In genomic region chr2:241509408-241509784, GRCh38 we compare ENCODE assay signal across 9 cellular contexts. TPM values are rescaled to one million over a fixed set of nuclear protein-coding genes. Genes with fewer than 3 reads are reported as not detected.
A peak's percentile ranks its signal among the peaks of the same experiment; 100 is the strongest.
DNase-seq lines count a peak whose midpoint lies in the region; ATAC-seq and TF ChIP-seq lines count a peak whose summit lies in the region.
"Had no signal": no experiment of that assay in that cellular context is flagged by ENCODE, and none has a peak within 500 bp of the region (broad histone marks: within the 10 kb centered on the region; RNA-seq: fewer than 3 reads in every experiment).

No MANE protein-coding gene starts in this region.

- intact Hi-C loops in activated CD4-positive, alpha-beta memory T cell treated with anti-CD3 and anti-CD28 coated beads for 36 hours (cut with micrococcal nuclease), result loop anchor here (5.0 kb wide), 1 partner anchor 362 kb away; the partner anchor contains the start of gene PASK
- intact Hi-C loops in right cardiac atrium (cut with DNase I), result loop anchor here in 2 of 4 donors (10.0 kb wide), 1 partner anchor 125 kb away; the partner anchor contains the start of genes ATG4B (in 2 of the 2) and THAP4 (in 2 of the 2)
- intact Hi-C loops in gastrocnemius medialis (cut with DNase I; ENCODE audit: low total_unique reads), result loop anchor here (2.0 to 5.0 kb wide), 7 partner anchors 103 to 512 kb away; partner anchors contain the start of genes ATG4B, SNED1 and THAP4

- no peaks in the 10 kb centered on the region for H3K27me3 ChIP-seq in right cardiac atrium (ENCODE audit: control insufficient read depth, insufficient read depth)
- no peaks in the 10 kb centered on the region for H3K27me3 ChIP-seq in gastrocnemius medialis

- no peak overlapping the region for H3K27ac Mint-ChIP-seq in activated CD4-positive, alpha-beta memory T cell treated with anti-CD3 and anti-CD28 coated beads for 36 hours

- peaks cover 5% of the 10 kb centered on the region for H3K4me1 ChIP-seq in right cardiac atrium (ENCODE audit: control insufficient read depth, insufficient read depth, low read length)
- H3K4me1 ChIP-seq in gastrocnemius medialis, result peaks cover 36 to 44% of the 10 kb centered on the region in 2 donors

- peaks cover 19% of the 10 kb centered on the region for H3K4me1 Mint-ChIP-seq in activated CD4-positive, alpha-beta memory T cell treated with anti-CD3 and anti-CD28 coated beads for 36 hours (ENCODE audit: low read depth)

- 44% methylated on average over 9 of the region's 9 CpGs for WGBS in right cardiac atrium

- in situ Hi-C loops in gastrocnemius medialis (cut with MboI; ENCODE audit: low sequenced_read_pairs in 4 of 4), result no loop called here

- ATAC-seq in right cardiac atrium (no peak), gastrocnemius medialis (no peak), GM21515 (IDR thresholded peaks at IDR 0.05; ENCODE audit: unreplicated experiment) (no peak)

- no peaks in the 10 kb centered on the region for H3K27me3 Mint-ChIP-seq in activated CD4-positive, alpha-beta memory T cell treated with anti-CD3 and anti-CD28 coated beads for 36 hours

- DNase-seq in activated CD4-positive, alpha-beta memory T cell treated with anti-CD3 and anti-CD28 coated beads for 36 hours, result no peak
- DNase-seq in right cardiac atrium, result no peak
- DNase-seq in gastrocnemius medialis, result no peak
- DNase-seq in OCI-M2 (lab: John Stamatoyannopoulos, UW; ENCODE audit: unreplicated experiment), result no peak
- no peak for DNase-seq in stimulated activated CD8-positive, alpha-beta memory T cell treated with anti-CD3 and anti-CD28 coated beads, Interleukin-4, amount 100 ng/mL, for 48 hours
- no peak for DNase-seq in dermis blood vessel endothelial cell
- DNase-seq: NCI-H446 treated with DMSO at 0.1 percent for 48 hours had no signal

- CTCF ChIA-PET in activated CD4-positive, alpha-beta memory T cell treated with anti-CD3 and anti-CD28 coated beads for 36 hours (lab: Charles Lee), result interaction anchor here (0.6 kb wide), 1 partner anchor 12 kb away, joined by 3 read pairs; no protein-coding TSS in a partner anchor

- peak overlapping the region; percentile 55 for H3K4me3 Mint-ChIP-seq in activated CD4-positive, alpha-beta memory T cell treated with anti-CD3 and anti-CD28 coated beads for 36 hours

- H3K27ac ChIP-seq in right cardiac atrium (ENCODE audit: low read length) (no peak overlapping the region), gastrocnemius medialis (peak overlapping the region; percentile 93 to 98 (median 96))

- H3K36me3 Mint-ChIP-seq in activated CD4-positive, alpha-beta memory T cell treated with anti-CD3 and anti-CD28 coated beads for 36 hours, result no peaks in the 10 kb centered on the region

- no peak for TF ChIP-seq POLR2A in gastrocnemius medialis (IDR thresholded peaks at IDR 0.05)

- H3K4me3 ChIP-seq in GM08714 (ENCODE audit: low read length) (peak overlapping the region; percentile 62; the same call in 1 of the 2 replicates), right cardiac atrium (ENCODE audit: low read length) (peak overlapping the region; percentile 51), gastrocnemius medialis (peak overlapping the region; percentile 72 to 85 (median 78))

- POLR2A ChIA-PET in activated CD4-positive, alpha-beta memory T cell treated with anti-CD3 and anti-CD28 coated beads for 36 hours (lab: Charles Lee), result no interaction called here

- TF ChIP-seq CTCF in gastrocnemius medialis (IDR thresholded peaks at IDR 0.05 in 4 of 5, conservative IDR thresholded peaks at IDR 0.05 in 1 of 5), result no peak

- no peaks in the 10 kb centered on the region for H3K9me3 Mint-ChIP-seq in activated CD4-positive, alpha-beta memory T cell treated with anti-CD3 and anti-CD28 coated beads for 36 hours

- H3K9me3 ChIP-seq in right cardiac atrium (ENCODE audit: control insufficient read depth, low read length), result no peaks in the 10 kb centered on the region
- no peaks in the 10 kb centered on the region for H3K9me3 ChIP-seq in gastrocnemius medialis

- H3K36me3 ChIP-seq in gastrocnemius medialis, result no peaks in the 10 kb centered on the region

RNA-seq across cellular contexts. Expression of gene STK25, which starts 1.0 kb away (rescaled TPM):
- total RNA-seq in activated CD4-positive, alpha-beta memory T cell treated with anti-CD3 and anti-CD28 coated beads for 36 hours, result 10 to 100 TPM; 97.9 to 99.1 TPM
- total RNA-seq in right cardiac atrium, result 100 to 1,000 TPM in 1 of 4 donors, 10 to 100 TPM in 3; 84.7 to 112 (median 95.3) TPM
- polyA plus RNA-seq in right cardiac atrium, result 116 TPM
- total RNA-seq in gastrocnemius medialis, result 100 to 1,000 TPM; 407 to 555 (median 524) TPM
- 445 and 536 TPM in 2 replicates for total RNA-seq in dermis blood vessel endothelial cell

RNA-seq across cellular contexts. Expression of gene BOK, which starts 49.1 kb away (rescaled TPM):
- total RNA-seq in activated CD4-positive, alpha-beta memory T cell treated with anti-CD3 and anti-CD28 coated beads for 36 hours, result under 1 TPM; 0.07 to 0.10 TPM
- total RNA-seq in right cardiac atrium (10 to 100 TPM in 1 of 4 donors, 1 to 10 TPM in 3; 2.8 to 15.0 (median 3.9) TPM), gastrocnemius medialis (1 to 10 TPM in 3 of 4 donors, under 1 TPM in 1; 0.92 to 4.7 (median 2.3) TPM), dermis blood vessel endothelial cell (88.1 and 99.4 TPM in 2 replicates)
- polyA plus RNA-seq in right cardiac atrium, result 3.5 TPM
